In the genomic region with DNA sequence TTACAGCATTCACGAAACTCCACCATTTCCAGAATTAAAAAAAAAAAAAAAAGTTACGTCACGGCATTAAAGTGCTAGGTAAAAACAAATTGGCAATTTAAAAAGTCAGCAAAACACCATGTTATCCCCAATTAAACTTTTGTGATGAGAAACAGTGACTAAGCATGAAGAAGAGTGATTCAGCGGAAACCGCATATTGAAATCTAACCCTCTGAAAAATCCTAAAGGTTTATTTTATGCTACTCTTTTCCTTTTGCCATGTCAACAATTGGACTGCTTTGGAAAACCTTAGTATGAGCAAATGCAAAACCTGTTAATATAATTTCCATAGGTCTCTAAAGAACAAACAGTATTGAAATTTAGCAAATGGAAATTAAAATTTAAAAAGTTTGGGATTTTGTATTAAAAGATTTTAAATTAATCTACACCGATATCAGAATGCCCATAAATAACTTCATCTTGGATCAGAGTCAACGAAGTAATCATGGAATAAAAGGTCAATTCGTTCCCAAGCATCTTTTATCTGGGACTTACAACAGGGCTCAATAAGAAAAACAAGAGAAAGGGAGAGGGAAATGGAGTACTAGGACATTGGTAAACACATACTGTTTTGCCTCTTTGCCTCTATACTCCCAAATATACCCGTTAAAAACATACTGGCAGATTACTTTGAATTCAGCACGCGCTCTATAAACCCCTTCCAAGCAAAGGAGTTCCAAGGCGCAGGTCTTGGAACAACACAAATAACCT, we compare ENCODE assay signal across 8 cellular contexts. TPM values are rescaled to one million over a fixed set of nuclear protein-coding genes. Genes with fewer than 3 reads are reported as not detected.
DNase-seq lines count a peak whose midpoint lies in the region; ATAC-seq and TF ChIP-seq lines count a peak whose summit lies in the region.

No MANE protein-coding gene starts in this region.

- H3K9me3 ChIP-seq in HUES64 (ENCODE audit: insufficient read depth, low read depth, low read length), result no peaks in the 10 kb centered on the region
- H3K9me3 ChIP-seq in gastroesophageal sphincter, result no peaks in the 10 kb centered on the region

- TF ChIP-seq POLR2A in gastroesophageal sphincter (IDR thresholded peaks at IDR 0.05), result no peak

- no peaks in the 10 kb centered on the region for H3K27me3 ChIP-seq in HUES64 (ENCODE audit: insufficient read depth, low read length)
- H3K27me3 ChIP-seq in gastroesophageal sphincter, result no peaks in the 10 kb centered on the region

- 1% methylated on average over 8 of the region's 12 CpGs for WGBS in HUES64
- 3% methylated on average over 12 of the region's 12 CpGs for WGBS in gastroesophageal sphincter (ENCODE audit: low coverage in 1 of 2), 2 donors

- H3K4me3 ChIP-seq in HUES64 (ENCODE audit: low read length) (peak overlapping the region; percentile 84), gastroesophageal sphincter (peak overlapping the region; percentile 82 to 88)

- H3K36me3 ChIP-seq in HUES64 (ENCODE audit: insufficient read depth, low read length), result peaks cover 3% of the 10 kb centered on the region; the same call in 1 of the 2 replicates
- H3K36me3 ChIP-seq in gastroesophageal sphincter, result no peaks in the 10 kb centered on the region

- H3K4me1 ChIP-seq in HUES64 (ENCODE audit: insufficient read depth, low read length), result peaks cover 37% of the 10 kb centered on the region
- H3K4me1 ChIP-seq in gastroesophageal sphincter, result peaks cover 0 to 52% (median 0%) of the 10 kb centered on the region in 3 donors

- no peak for ATAC-seq in gastroesophageal sphincter

- H3K27ac Mint-ChIP-seq in activated CD4-positive, alpha-beta memory T cell treated with anti-CD3 and anti-CD28 coated beads for 36 hours, result peak overlapping the region; percentile 38

- intact Hi-C loops in activated CD4-positive, alpha-beta memory T cell treated with anti-CD3 and anti-CD28 coated beads for 36 hours (cut with micrococcal nuclease), result loop anchor here (1.0 to 10.0 kb wide), 6 partner anchors 10 to 1391 kb away; a partner anchor contains a TSS

- peaks cover 37% of the 10 kb centered on the region for H3K4me1 Mint-ChIP-seq in activated CD4-positive, alpha-beta memory T cell treated with anti-CD3 and anti-CD28 coated beads for 36 hours (ENCODE audit: low read depth)

- peak overlapping the region; percentile 74 for H3K4me3 Mint-ChIP-seq in activated CD4-positive, alpha-beta memory T cell treated with anti-CD3 and anti-CD28 coated beads for 36 hours

- H3K9ac ChIP-seq in HUES64 (ENCODE audit: low read depth, low read length), result peak overlapping the region; percentile 86

- POLR2A ChIA-PET in activated CD4-positive, alpha-beta memory T cell treated with anti-CD3 and anti-CD28 coated beads for 36 hours (lab: Charles Lee), result interaction anchor here (2.9 kb wide), 1 partner anchor 78 kb away, joined by 37 read pairs; a partner anchor contains a TSS

- no peak for TF ChIP-seq CTCF in gastroesophageal sphincter (IDR thresholded peaks at IDR 0.05)

- DNase-seq in SHP77 treated with DMSO at 0.1 percent for 48 hours (lab: John Stamatoyannopoulos, UW) (peak; percentile 56), SHP77 (lab: John Stamatoyannopoulos, UW) (no peak), retina (peak; percentile 19), mucosa of gallbladder (ENCODE audit: low spot score) (no peak)
- DNase-seq in activated CD4-positive, alpha-beta memory T cell treated with anti-CD3 and anti-CD28 coated beads for 36 hours, result no peak
- no peak for DNase-seq in stimulated activated CD8-positive, alpha-beta memory T cell treated with anti-CD3 and anti-CD28 coated beads, Interleukin-4, amount 100 ng/mL, for 48 hours

- TF ChIP-seq EP300 in gastroesophageal sphincter (IDR thresholded peaks at IDR 0.05), result no peak

- H3K27me3 Mint-ChIP-seq in activated CD4-positive, alpha-beta memory T cell treated with anti-CD3 and anti-CD28 coated beads for 36 hours, result no peaks in the 10 kb centered on the region

- peaks cover 3% of the 10 kb centered on the region for H3K36me3 Mint-ChIP-seq in activated CD4-positive, alpha-beta memory T cell treated with anti-CD3 and anti-CD28 coated beads for 36 hours

- CTCF ChIA-PET in activated CD4-positive, alpha-beta memory T cell treated with anti-CD3 and anti-CD28 coated beads for 36 hours (lab: Charles Lee), result no interaction called here

- H3K27ac ChIP-seq in HUES64 (ENCODE audit: low read depth, low read length) (peak overlapping the region; percentile 97), gastroesophageal sphincter (peak overlapping the region; percentile 88 to 97 (median 94))

- H3K9me3 Mint-ChIP-seq in activated CD4-positive, alpha-beta memory T cell treated with anti-CD3 and anti-CD28 coated beads for 36 hours, result no peaks in the 10 kb centered on the region

RNA-seq across cellular contexts. Expression of a gene that starts 1.1 kb away (rescaled TPM):
- polyA plus RNA-seq in HUES64 (2013, experiment 1 of 2), result 13.0 TPM
- polyA plus RNA-seq in HUES64 (2013, experiment 2 of 2), result 13.0 TPM
- total RNA-seq in activated CD4-positive, alpha-beta memory T cell treated with anti-CD3 and anti-CD28 coated beads for 36 hours, result 1 to 10 TPM; 5.0 to 5.1 TPM
- total RNA-seq in gastroesophageal sphincter (100 to 1,000 TPM in 1 of 4 donors, 10 to 100 TPM in 3; 47.7 to 102 (median 63.1) TPM), mucosa of gallbladder (13.9 TPM)

Comparison
In these comparisons a context has a peak if more than half of its experiments do, and no peak if none do; other contexts are left out.
1. DNase-seq: peak in SHP77 treated with DMSO at 0.1 percent for 48 hours (single experiment) and retina (single experiment); none in SHP77 (0 of 2), activated CD4-positive, alpha-beta memory T cell treated with anti-CD3 and anti-CD28 coated beads for 36 hours (single experiment), mucosa of gallbladder (single experiment) and stimulated activated CD8-positive, alpha-beta memory T cell treated with anti-CD3 and anti-CD28 coated beads, Interleukin-4, amount 100 ng/mL, for 48 hours (single experiment).